Comparison of ENCODE assay signal across 8 cellular contexts in the genomic region with DNA sequence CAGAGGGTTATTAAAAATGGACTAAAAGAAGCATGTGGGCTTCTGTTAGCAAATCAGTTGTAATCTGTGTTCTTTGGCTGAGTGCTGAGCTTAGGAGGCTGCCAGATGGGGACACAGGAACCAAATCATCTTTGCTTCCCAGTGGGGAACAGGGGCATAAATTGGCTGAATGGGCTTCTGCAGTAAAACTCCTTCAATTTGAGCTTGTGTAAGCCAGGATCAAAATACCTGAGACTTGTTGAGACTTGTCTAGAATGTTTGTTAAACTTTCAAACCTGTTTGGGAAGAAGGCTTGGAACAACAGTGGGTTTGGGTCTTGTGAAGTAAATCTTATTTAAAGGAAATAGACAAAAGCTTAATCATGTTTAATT. TPM values are rescaled to one million over a fixed set of nuclear protein-coding genes. Genes with fewer than 3 reads are reported as not detected.
DNase-seq lines count a peak whose midpoint lies in the region; ATAC-seq, FAIRE-seq and TF ChIP-seq lines count a peak whose summit lies in the region.

No MANE protein-coding gene starts in this region.

- peak overlapping the region; percentile 26 for H2BK120ac ChIP-seq in trophoblast cell (ENCODE audit: insufficient read depth, low read length, poor library complexity)

- H3K79me1 ChIP-seq in trophoblast cell (ENCODE audit: low read length): peaks cover 10% of the 10 kb centered on the region

- no peak for FAIRE-seq in frontal cortex (lab: Jason Lieb, UNC)

- peak overlapping the region; percentile 37 for H3K4me3 ChIP-seq in coronary artery
- no peak overlapping the region for H3K4me3 ChIP-seq in trophoblast cell (ENCODE audit: low read depth, low read length)

- no peaks in the 10 kb centered on the region for H3K36me3 ChIP-seq in trophoblast cell (ENCODE audit: control insufficient read depth in 1 of 2, insufficient read depth in 2 of 2, low read length in 2 of 2)

- H2AFZ ChIP-seq in trophoblast cell (ENCODE audit: insufficient read depth, low read length, poor library complexity): no peak overlapping the region

- H3K23ac ChIP-seq in trophoblast cell (ENCODE audit: low read length): no peak overlapping the region

- no peak overlapping the region for H3K4ac ChIP-seq in trophoblast cell (ENCODE audit: low read depth, low read length)

- peak overlapping the region; percentile 42 for H2BK5ac ChIP-seq in trophoblast cell (ENCODE audit: low read depth, low read length, poor library complexity)

- H3K18ac ChIP-seq in trophoblast cell (ENCODE audit: low read length): peak overlapping the region; percentile 80

- no peak for ATAC-seq in HG03442 (IDR thresholded peaks at IDR 0.05; ENCODE audit: unreplicated experiment)

- peak overlapping the region; percentile 69 to 81 for H3K27ac ChIP-seq in coronary artery
- peak overlapping the region; percentile 70 for H3K27ac ChIP-seq in trophoblast cell (ENCODE audit: low read depth, low read length)

- no peak overlapping the region for H3K14ac ChIP-seq in trophoblast cell (ENCODE audit: low read length)

- peaks cover 25 to 29% of the 10 kb centered on the region in 2 experiments for H3K4me1 ChIP-seq in trophoblast cell (ENCODE audit: control insufficient read depth in 1 of 2, insufficient read depth in 2 of 2, low read length in 2 of 2)

- TF ChIP-seq CTCF in coronary artery (IDR thresholded peaks at IDR 0.05): no peak

- H3K9ac ChIP-seq in trophoblast cell (ENCODE audit: low read length): no peak overlapping the region

- no peak overlapping the region for H4K8ac ChIP-seq in trophoblast cell (ENCODE audit: low read depth, low read length)

- no peak overlapping the region for H2BK12ac ChIP-seq in trophoblast cell (ENCODE audit: low read length)

- H3K27me3 ChIP-seq in trophoblast cell (ENCODE audit: insufficient read depth, low read length): no peaks in the 10 kb centered on the region

- no peak overlapping the region for H4K91ac ChIP-seq in trophoblast cell (ENCODE audit: low read depth, low read length)

- H3K79me2 ChIP-seq in trophoblast cell (ENCODE audit: control insufficient read depth, insufficient read depth, low read length, poor library complexity): no peaks in the 10 kb centered on the region

- H2AK5ac ChIP-seq in trophoblast cell (ENCODE audit: low read length): no peak overlapping the region

- no peaks in the 10 kb centered on the region for H3K9me3 ChIP-seq in trophoblast cell (ENCODE audit: insufficient read depth, low read depth, low read length)

- DNase-seq in EL (peak; percentile 38), NCI-H446 treated with DMSO at 0.1 percent for 48 hours (lab: John Stamatoyannopoulos, UW) (peak; percentile 90), coronary artery (ENCODE audit: low spot score) (no peak), trophoblast cell (peak in 1 of 2 donors; percentile 78), frontal cortex (ENCODE audit: low spot score in 2 of 2) (no peak), NK-92 (lab: John Stamatoyannopoulos, UW; ENCODE audit: unreplicated experiment) (no peak)
- DNase-seq in stimulated activated CD4-positive, alpha-beta T cell treated with anti-CD3 and anti-CD28 coated beads, Interleukin-4, amount 100 ng/mL, for 1 hour: no peak

- no peak overlapping the region for H3K4me2 ChIP-seq in trophoblast cell (ENCODE audit: low read length)

- H4K12ac ChIP-seq in trophoblast cell (ENCODE audit: low read depth, low read length): no peak overlapping the region

RNA-seq across cellular contexts. Expression of a gene that starts 32.2 kb away (rescaled TPM):
- 58.8 and 59.8 TPM in 2 replicates for polyA plus RNA-seq in trophoblast cell (2013)
- 2.9 TPM for total RNA-seq in frontal cortex

Comparison
In these comparisons a context has a peak if more than half of its experiments do, and no peak if none do; other contexts are left out.
1. DNase-seq: peak in EL (single experiment) and NCI-H446 treated with DMSO at 0.1 percent for 48 hours (single experiment); none in coronary artery (single experiment), frontal cortex (0 of 2), NK-92 (single experiment) and stimulated activated CD4-positive, alpha-beta T cell treated with anti-CD3 and anti-CD28 coated beads, Interleukin-4, amount 100 ng/mL, for 1 hour (single experiment).